In genomic region chr18:74818776-74819175, GRCh38 we compare ENCODE assay signal across 29 cellular contexts.
"Had no signal": no experiment of that assay in that cellular context is flagged by ENCODE, and none has a peak within 500 bp of the region (broad histone marks: within the 10 kb centered on the region; RNA-seq: fewer than 3 reads in every experiment).

No MANE protein-coding gene starts in this region.

- H3K36me3 ChIP-seq: colonic mucosa, left lung, right lobe of liver, stomach, suprapubic skin, vagina had no signal

- H3K4me3 ChIP-seq: body of pancreas, colonic mucosa, dorsolateral prefrontal cortex, hepatocyte, left lung, lung, right lobe of liver, smooth muscle cell, stomach, suprapubic skin, tibial nerve, vagina had no signal

- H3K4me1 ChIP-seq: body of pancreas, colonic mucosa, left lung, parathyroid adenoma, right lobe of liver, stomach, suprapubic skin, tibial nerve, vagina had no signal

- DNase-seq: activated B cell treated with CpG ODN at 0.5 μM for 24 hours; activated CD4-positive, alpha-beta T cell treated with anti-CD3 and anti-CD28 coated beads for 36 hours; activated CD4-positive, alpha-beta T cell treated with anti-CD3 and anti-CD28 coated beads, Interleukin-2, amount 50 U/mL, for 4 hours; activated CD8-positive, alpha-beta memory T cell treated with anti-CD3 and anti-CD28 coated beads, Interleukin-2, amount 50 U/mL, for 48 hours; activated naive CD4-positive, alpha-beta T cell; activated naive CD8-positive, alpha-beta T cell treated with anti-CD3 and anti-CD28 coated beads for 36 hours; activated T-cell treated with anti-CD3 and anti-CD28 coated beads, Interleukin-2, amount 50 U/mL, for 4 hours; amygdala; body of pancreas; central memory CD4-positive, alpha-beta T cell; colonic mucosa; dorsolateral prefrontal cortex; effector memory CD8-positive, alpha-beta T cell; immature natural killer cell; left lung; midbrain; right lobe of liver; stimulated activated CD4-positive, alpha-beta T cell treated with anti-CD3 and anti-CD28 coated beads, Interleukin-15, amount 100 ng/mL, for 24 hours; stomach; SW 1271; T-helper 17 cell had no signal

- H3K4me2 ChIP-seq: hepatocyte, smooth muscle cell had no signal

- FAIRE-seq: endothelial cell of umbilical vein had no signal

- H3K9ac ChIP-seq: parathyroid adenoma had no signal

- H3K27me3 ChIP-seq: body of pancreas, colonic mucosa, dorsolateral prefrontal cortex, hepatocyte, left lung, right lobe of liver, stomach, suprapubic skin, tibial nerve, vagina had no signal

- H3K9me3 ChIP-seq: body of pancreas, colonic mucosa, left lung, right lobe of liver, stomach, suprapubic skin, vagina had no signal
